ENCODE assay signal across 22 cellular contexts in genomic region chr4:90220453-90220852, GRCh38.
"Had no signal": no experiment of that assay in that cellular context is flagged by ENCODE, and none has a peak within 500 bp of the region (broad histone marks: within the 10 kb centered on the region; RNA-seq: fewer than 3 reads in every experiment).

No MANE protein-coding gene starts in this region.

- DNase-seq: activated CD4-positive, alpha-beta T cell treated with anti-CD3 and anti-CD28 coated beads for 4 hours; activated CD8-positive, alpha-beta memory T cell treated with anti-CD3 and anti-CD28 coated beads, Interleukin-2, amount 50 U/mL, for 4 hours; activated CD8-positive, alpha-beta T cell treated with anti-CD3 and anti-CD28 coated beads for 36 hours; activated gamma-delta T cell treated with Interleukin-2 at 50 U/mL for 16 hours; activated naive CD4-positive, alpha-beta T cell treated with anti-CD3 and anti-CD28 coated beads, Interleukin-2, amount 10 ng/mL, durations not matched to agents 7 days and 5 days; activated naive CD8-positive, alpha-beta T cell treated with anti-CD3 and anti-CD28 coated beads for 36 hours; activated T-cell treated with anti-CD3 and anti-CD28 coated beads, Interleukin-2, amount 50 U/mL, for 72 hours; brain microvascular endothelial cell; NCI-H1092; NCI-H1930; NCI-H524 treated with DMSO at 0.1 percent for 48 hours; NCI-H774; PC-3; SHP77; T-cell; T-helper 2 cell; T1000 had no signal

- FAIRE-seq: K562, RCC 7860, TTC549 had no signal

- H3K4me1 ChIP-seq: SJSA1 had no signal

- H3K27me3 ChIP-seq: brain microvascular endothelial cell, cardiac muscle cell, SJSA1 had no signal

- H3K36me3 ChIP-seq: brain microvascular endothelial cell, cardiac muscle cell, SJSA1 had no signal

- H3K9me3 ChIP-seq: SJSA1 had no signal

- H3K27ac ChIP-seq: brain microvascular endothelial cell, cardiac muscle cell, SJSA1 had no signal

- H3K4me3 ChIP-seq: cardiac muscle cell, K562, SJSA1 had no signal
